ENCODE assay signal across 23 cellular contexts in genomic region chr11:86934933-86935579, GRCh38. TPM values are rescaled to one million over a fixed set of nuclear protein-coding genes. Genes with fewer than 3 reads are reported as not detected.
DNase-seq lines count a peak whose midpoint lies in the region; ATAC-seq, FAIRE-seq and TF ChIP-seq lines count a peak whose summit lies in the region.
"Had no signal": no experiment of that assay in that cellular context is flagged by ENCODE, and none has a peak within 500 bp of the region (broad histone marks: within the 10 kb centered on the region; RNA-seq: fewer than 3 reads in every experiment).

No MANE protein-coding gene starts in this region.

- FAIRE-seq in astrocyte (lab: Jason Lieb, UNC), result no peak
- FAIRE-seq: G401.6, GM12891, GM19239, HTR-8/SVneo had no signal

- no peak overlapping the region for H3K27ac Mint-ChIP-seq in astrocyte (ENCODE audit: unreplicated experiment)
- H3K27ac Mint-ChIP-seq: GM23338 had no signal

- H3K9me3 Mint-ChIP-seq in astrocyte (ENCODE audit: unreplicated experiment), result no peaks in the 10 kb centered on the region
- H3K9me3 Mint-ChIP-seq: GM23338, HFFc6 had no signal

- no peak overlapping the region for H2AFZ ChIP-seq in astrocyte (ENCODE audit: low read depth, low read length)
- H2AFZ ChIP-seq: GM23338 had no signal

- H3K9ac ChIP-seq in astrocyte (ENCODE audit: low read length) (no peak overlapping the region), colonic mucosa (ENCODE audit: low read depth in 2 of 2, low read length in 2 of 2) (no peak overlapping the region)

- TF ChIP-seq POLR2A in uterus (IDR thresholded peaks at IDR 0.05), result no peak

- peaks cover 26% of the 10 kb centered on the region for H3K4me1 ChIP-seq in astrocyte (ENCODE audit: insufficient read depth, low read length)
- peaks cover 49% of the 10 kb centered on the region for H3K4me1 ChIP-seq in mesodermal cell (ENCODE audit: control insufficient read depth, insufficient read depth, low read length, poor library complexity, severe bottlenecking)
- peaks cover 7% of the 10 kb centered on the region in 2 donors for H3K4me1 ChIP-seq in uterus
- H3K4me1 ChIP-seq in colonic mucosa, result no peaks in the 10 kb centered on the region
- H3K4me1 ChIP-seq: Peyer's patch had no signal

- DNase-seq in NCI-H82 (lab: John Stamatoyannopoulos, UW), result peak; percentile 12
- no peak for DNase-seq in NCI-H82 treated with DMSO at 0.1 percent for 48 hours (lab: John Stamatoyannopoulos, UW; ENCODE audit: unreplicated experiment)
- peak; percentile 53 for DNase-seq in astrocyte (ENCODE audit: low read depth)
- DNase-seq in uterus, result no peak
- DNase-seq in colonic mucosa, result no peak
- DNase-seq: Calu3, DMS79 treated with DMSO at 0.1 percent for 48 hours, HFFc6, MG63, NCI-H1092 treated with DMSO at 0.1 percent for 48 hours, NCI-H1694 treated with DMSO at 0.1 percent for 48 hours, NCI-H446, NCI-H774, Peyer's patch, Right ventricle myocardium superior had no signal

- H3K4me3 ChIP-seq in astrocyte (ENCODE audit: insufficient read depth, low read depth, low read length) (no peak overlapping the region), mesodermal cell (ENCODE audit: extremely low read depth, insufficient read depth, low read length, poor library complexity, severe bottlenecking) (no peak overlapping the region), uterus (no peak overlapping the region), colonic mucosa (no peak overlapping the region)
- H3K4me3 ChIP-seq: GM23338, MG63, Peyer's patch had no signal

- H3K27ac ChIP-seq in astrocyte (ENCODE audit: low read depth, low read length), result peak overlapping the region; percentile 29
- H3K27ac ChIP-seq in mesodermal cell (ENCODE audit: low read depth, low read length, severe bottlenecking), result peak overlapping the region; percentile 33
- peak overlapping the region; percentile 45 to 65 for H3K27ac ChIP-seq in uterus
- H3K27ac ChIP-seq in colonic mucosa, result no peak overlapping the region
- H3K27ac ChIP-seq: Peyer's patch had no signal

- no peaks in the 10 kb centered on the region for H3K27me3 Mint-ChIP-seq in astrocyte (ENCODE audit: low read depth, unreplicated experiment)

- no peak overlapping the region for H3K4me2 ChIP-seq in astrocyte (ENCODE audit: low read length)
- H3K4me2 ChIP-seq: GM23338 had no signal

- no peak overlapping the region for H3K4me3 Mint-ChIP-seq in astrocyte (ENCODE audit: unreplicated experiment)
- H3K4me3 Mint-ChIP-seq: GM23338, HFFc6 had no signal

- no peaks in the 10 kb centered on the region for H3K9me3 ChIP-seq in astrocyte (ENCODE audit: insufficient read depth, low read depth, low read length)
- no peaks in the 10 kb centered on the region for H3K9me3 ChIP-seq in mesodermal cell (ENCODE audit: control insufficient read depth, low read length)
- H3K9me3 ChIP-seq in uterus, result no peaks in the 10 kb centered on the region
- H3K9me3 ChIP-seq in colonic mucosa, result no peaks in the 10 kb centered on the region
- H3K9me3 ChIP-seq: MG63, Peyer's patch had no signal

- ATAC-seq in GM19452 (IDR thresholded peaks at IDR 0.05; ENCODE audit: unreplicated experiment), result no peak
- ATAC-seq in GM21825 (IDR thresholded peaks at IDR 0.05; ENCODE audit: unreplicated experiment), result no peak

- H3K36me3 Mint-ChIP-seq in astrocyte (ENCODE audit: low read depth, unreplicated experiment), result peaks cover 4% of the 10 kb centered on the region

- H3K36me3 ChIP-seq in astrocyte (ENCODE audit: insufficient read depth, low read length) (no peaks in the 10 kb centered on the region), mesodermal cell (ENCODE audit: control insufficient read depth, insufficient read depth, low read length) (peaks cover 5% of the 10 kb centered on the region), uterus (no peaks in the 10 kb centered on the region), colonic mucosa (no peaks in the 10 kb centered on the region)
- H3K36me3 ChIP-seq: MG63, Peyer's patch had no signal

- H3K27me3 ChIP-seq in astrocyte (ENCODE audit: insufficient read depth, low read length) (no peaks in the 10 kb centered on the region), uterus (no peaks in the 10 kb centered on the region), colonic mucosa (no peaks in the 10 kb centered on the region)
- H3K27me3 ChIP-seq: MG63, Peyer's patch had no signal

- WGBS in mesodermal cell (ENCODE audit: insufficient coverage in 2 of 2), 2 experiments, result 80% methylated on average over 1 of the region's 3 CpGs; no CpG with 5 or more reads in 1 of the 2 experiments

- intact Hi-C loops in uterus (cut with DNase I; ENCODE audit: low total_unique reads), result no loop called here
- intact Hi-C loops in colonic mucosa (cut with DNase I), result loop anchor here (5.0 to 10.0 kb wide), 2 partner anchors 357 to 490 kb away; no protein-coding TSS in a partner anchor

- no peaks in the 10 kb centered on the region for H4K20me1 ChIP-seq in astrocyte (ENCODE audit: insufficient read depth, low read length)

- no peaks in the 10 kb centered on the region for H3K79me2 ChIP-seq in astrocyte (ENCODE audit: insufficient read depth, low read length)

- H3K4me1 Mint-ChIP-seq in astrocyte (ENCODE audit: low read depth, unreplicated experiment), result peaks cover 29% of the 10 kb centered on the region

- TF ChIP-seq CTCF in astrocyte (IDR thresholded peaks at IDR 0.05; ENCODE audit: insufficient read depth, low read depth, low read length), result no peak
- TF ChIP-seq CTCF in uterus (IDR thresholded peaks at IDR 0.05), result no peak
- TF ChIP-seq CTCF in colonic mucosa (IDR thresholded peaks at IDR 0.05), result no peak

RNA-seq across cellular contexts. Expression of gene FZD4, which starts 20.1 kb away (rescaled TPM):
- total RNA-seq in astrocyte (4.4 and 4.7 TPM in 2 replicates), uterus (10 to 100 TPM; 47.4 to 77.6 (median 49.4) TPM), colonic mucosa (1 to 10 TPM; 4.3 to 6.7 TPM)
- polyA plus RNA-seq in mesodermal cell (2013, experiment 1 of 2), result 18.9 TPM
- 15.9 TPM for polyA plus RNA-seq in mesodermal cell (2013, experiment 2 of 2)

Comparison
In these comparisons a context has a peak if more than half of its experiments do, and no peak if none do; other contexts are left out.
1. DNase-seq: peak in NCI-H82 (single experiment) and astrocyte (single experiment); none in NCI-H82 treated with DMSO at 0.1 percent for 48 hours (single experiment), uterus (0 of 2) and colonic mucosa (single experiment).